Comparison of ENCODE assay signal across 11 cellular contexts in genomic region chr10:120067427-120067826, GRCh38.
"Had no signal": no experiment of that assay in that cellular context is flagged by ENCODE, and none has a peak within 500 bp of the region (broad histone marks: within the 10 kb centered on the region; RNA-seq: fewer than 3 reads in every experiment).

No MANE protein-coding gene starts in this region.

- H3K27ac ChIP-seq: adrenal gland, ascending aorta, body of pancreas, brain microvascular endothelial cell, breast epithelium, cardiac muscle cell had no signal

- H3K4me1 ChIP-seq: adrenal gland, ascending aorta, body of pancreas, breast epithelium had no signal

- H3K9me3 ChIP-seq: adrenal gland, ascending aorta, body of pancreas had no signal

- H3K36me3 ChIP-seq: adrenal gland, ascending aorta, brain microvascular endothelial cell, breast epithelium, cardiac muscle cell had no signal

- ATAC-seq: activated naive CD4-positive, alpha-beta T cell treated with anti-CD3 and anti-CD28 coated beads, Interleukin-2, amount 50 U/mL, for 72 hours; activated naive CD8-positive, alpha-beta T cell treated with anti-CD3 and anti-CD28 coated beads, Interleukin-2, amount 50 U/mL, for 24 hours; activated T-cell treated with anti-CD3 and anti-CD28 coated beads, Interleukin-2, amount 50 U/mL, for 4 hours; activated T-cell treated with anti-CD3 and anti-CD28 coated beads, Interleukin-2, amount 50 U/mL, for 72 hours; activated T-helper 17 cell treated with anti-CD3 and anti-CD28 coated beads, Interleukin-2, amount 50 U/mL, for 72 hours; body of pancreas had no signal

- H3K4me3 ChIP-seq: adrenal gland, ascending aorta, body of pancreas, breast epithelium, cardiac muscle cell had no signal
